Comparison of ENCODE assay signal across 1 cellular context in the genomic region with DNA sequence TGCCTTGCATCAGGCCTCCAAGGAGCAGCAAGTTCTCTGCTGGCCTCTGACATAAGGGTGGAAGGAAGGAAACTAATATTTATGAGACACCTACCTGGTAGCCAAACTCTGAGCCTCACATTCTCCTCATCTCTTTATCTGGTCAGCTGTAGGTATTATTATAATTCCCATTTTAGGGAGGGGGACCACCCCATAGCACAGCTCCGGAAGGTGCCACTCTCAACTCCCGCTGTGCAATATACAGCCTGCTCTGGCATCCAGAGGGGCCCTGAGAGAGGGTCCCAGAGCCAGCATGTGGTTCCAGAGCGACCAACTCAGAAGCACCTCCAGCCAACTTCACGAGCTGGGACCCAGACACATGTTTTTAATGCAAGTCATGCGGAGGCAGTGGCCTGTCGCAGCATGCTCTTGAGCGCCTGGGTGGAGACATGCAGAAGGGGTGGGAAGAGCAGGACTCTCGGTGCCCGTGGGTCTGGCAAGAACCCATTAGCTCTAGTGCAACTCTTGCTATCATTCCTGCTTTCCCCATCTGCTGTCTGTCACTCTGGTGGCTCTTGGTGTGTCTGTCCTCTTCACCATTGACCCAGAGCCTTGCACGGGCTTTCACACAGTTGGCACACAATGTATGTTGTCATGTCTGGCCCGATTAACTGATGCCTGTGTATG.
TF ChIP-seq lines count a peak whose summit lies in the region.

No MANE protein-coding gene starts in this region.

TF ChIP-seq in K562, 482 proteins besides CTCF, POLR2A, EP300 and RAD21 (continued from another document and continues in another):
- no peak for TF ChIP-seq POLR2AphosphoS2 (IDR thresholded peaks at IDR 0.05; ENCODE audit: low read length)
- no peak for TF ChIP-seq CREB1 (IDR thresholded peaks at IDR 0.05)
- no peak for TF ChIP-seq CREB1 (CRISPR knock-in tag; IDR thresholded peaks at IDR 0.05)
- no peak for TF ChIP-seq ETV1 (tag; conservative IDR thresholded peaks at IDR 0.05; ENCODE audit: low read depth)
- TF ChIP-seq GATA2 (CRISPR knock-in tag; IDR thresholded peaks at IDR 0.05), result no peak
- no peak for TF ChIP-seq ZNF398 (CRISPR knock-in tag; IDR thresholded peaks at IDR 0.05)
- no peak; the same call in 1 of the 2 replicates for TF ChIP-seq RB1 (IDR thresholded peaks at IDR 0.05; ENCODE audit: low read depth)
- no peak for TF ChIP-seq TCFL5 (CRISPR knock-in tag; conservative IDR thresholded peaks at IDR 0.05)
- no peak for TF ChIP-seq CHD1 (IDR thresholded peaks at IDR 0.05; ENCODE audit: low read length)
- no peak for TF ChIP-seq SPI1 (IDR thresholded peaks at IDR 0.05; ENCODE audit: borderline replicate concordance, low read depth, low read length)
- no peak for TF ChIP-seq SIX5 (IDR thresholded peaks at IDR 0.05; ENCODE audit: borderline replicate concordance in 1 of 2, insufficient read depth in 1 of 2, low read depth in 1 of 2, low read length in 2 of 2)
- TF ChIP-seq CAMTA2 (CRISPR knock-in tag; conservative IDR thresholded peaks at IDR 0.05), result no peak
- no peak for TF ChIP-seq E2F4 (CRISPR knock-in tag; IDR thresholded peaks at IDR 0.05; ENCODE audit: low read depth)
- no peak for TF ChIP-seq SRSF9 (IDR thresholded peaks at IDR 0.05; ENCODE audit: borderline replicate concordance, low read depth, low read length)
- no peak for TF ChIP-seq RBM14 (IDR thresholded peaks at IDR 0.05; ENCODE audit: borderline replicate concordance, insufficient read depth, low read depth, low read length)
- TF ChIP-seq HNRNPH1 (optimal IDR thresholded peaks at IDR 0.05; ENCODE audit: low read depth, low read length), result no peak
- no peak for TF ChIP-seq LCOR (CRISPR knock-in tag; IDR thresholded peaks at IDR 0.05)
- TF ChIP-seq HOXB6 (CRISPR knock-in tag; IDR thresholded peaks at IDR 0.05; ENCODE audit: borderline replicate concordance), result no peak
- no peak for TF ChIP-seq TSC22D4 (tag; IDR thresholded peaks at IDR 0.05)
- no peak for TF ChIP-seq NELFE (IDR thresholded peaks at IDR 0.05; ENCODE audit: insufficient read depth, insufficient read length)
- TF ChIP-seq TEAD1 (CRISPR knock-in tag; IDR thresholded peaks at IDR 0.05), result no peak; a peak in 1 of 4 replicates
- no peak for TF ChIP-seq MED1 (CRISPR knock-in tag; IDR thresholded peaks at IDR 0.05; ENCODE audit: borderline replicate concordance)
- TF ChIP-seq MYBL2 (IDR thresholded peaks at IDR 0.05; ENCODE audit: low read depth), result no peak
- TF ChIP-seq MYBL2 (CRISPR knock-in tag; IDR thresholded peaks at IDR 0.05; ENCODE audit: borderline replicate concordance), result no peak
- TF ChIP-seq, protein P1, sequence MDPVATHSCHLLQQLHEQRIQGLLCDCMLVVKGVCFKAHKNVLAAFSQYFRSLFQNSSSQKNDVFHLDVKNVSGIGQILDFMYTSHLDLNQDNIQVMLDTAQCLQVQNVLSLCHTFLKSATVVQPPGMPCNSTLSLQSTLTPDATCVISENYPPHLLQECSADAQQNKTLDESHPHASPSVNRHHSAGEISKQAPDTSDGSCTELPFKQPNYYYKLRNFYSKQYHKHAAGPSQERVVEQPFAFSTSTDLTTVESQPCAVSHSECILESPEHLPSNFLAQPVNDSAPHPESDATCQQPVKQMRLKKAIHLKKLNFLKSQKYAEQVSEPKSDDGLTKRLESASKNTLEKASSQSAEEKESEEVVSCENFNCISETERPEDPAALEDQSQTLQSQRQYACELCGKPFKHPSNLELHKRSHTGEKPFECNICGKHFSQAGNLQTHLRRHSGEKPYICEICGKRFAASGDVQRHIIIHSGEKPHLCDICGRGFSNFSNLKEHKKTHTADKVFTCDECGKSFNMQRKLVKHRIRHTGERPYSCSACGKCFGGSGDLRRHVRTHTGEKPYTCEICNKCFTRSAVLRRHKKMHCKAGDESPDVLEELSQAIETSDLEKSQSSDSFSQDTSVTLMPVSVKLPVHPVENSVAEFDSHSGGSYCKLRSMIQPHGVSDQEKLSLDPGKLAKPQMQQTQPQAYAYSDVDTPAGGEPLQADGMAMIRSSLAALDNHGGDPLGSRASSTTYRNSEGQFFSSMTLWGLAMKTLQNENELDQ (CRISPR knock-in tag; IDR thresholded peaks at IDR 0.05; ENCODE audit: borderline replicate concordance), result no peak
- peak; percentile 46 for TF ChIP-seq SMAD4 (CRISPR knock-in tag; conservative IDR thresholded peaks at IDR 0.05)
- TF ChIP-seq EGR1 (conservative IDR thresholded peaks at IDR 0.05), result peak; percentile 48; the same call in 1 of the 2 replicates
- TF ChIP-seq RBM25 (IDR thresholded peaks at IDR 0.05; ENCODE audit: low read depth, low read length, severe bottlenecking), result no peak
- TF ChIP-seq MCM7 (IDR thresholded peaks at IDR 0.05), result no peak
- TF ChIP-seq RBM34 (IDR thresholded peaks at IDR 0.05; ENCODE audit: borderline replicate concordance, insufficient read depth, low read length), result no peak
- no peak for TF ChIP-seq PHF20 (IDR thresholded peaks at IDR 0.05; ENCODE audit: partially characterized antibody)
- TF ChIP-seq IRF9 (tag; IDR thresholded peaks at IDR 0.05), result no peak
- no peak for TF ChIP-seq XRCC4 (IDR thresholded peaks at IDR 0.05; ENCODE audit: extremely low read depth, insufficient read depth, insufficient read length)
- no peak for TF ChIP-seq HNRNPUL1 (IDR thresholded peaks at IDR 0.05; ENCODE audit: low read length)
- TF ChIP-seq ESRRB (CRISPR knock-in tag; IDR thresholded peaks at IDR 0.05; ENCODE audit: borderline replicate concordance), result no peak
- no peak for TF ChIP-seq PRPF4 (IDR thresholded peaks at IDR 0.05; ENCODE audit: insufficient read depth, low read depth, low read length, poor library complexity, severe bottlenecking)
- no peak for TF ChIP-seq SUPT5H (IDR thresholded peaks at IDR 0.05)
- no peak for TF ChIP-seq KLF1 (tag; IDR thresholded peaks at IDR 0.05)
- TF ChIP-seq TARDBP (IDR thresholded peaks at IDR 0.05), result no peak
- no peak for TF ChIP-seq CEBPG (CRISPR knock-in tag; IDR thresholded peaks at IDR 0.05)
- TF ChIP-seq CEBPG (tag; conservative IDR thresholded peaks at IDR 0.05 in 1 of 2, IDR thresholded peaks at IDR 0.05 in 1 of 2), result no peak
- no peak for TF ChIP-seq GATAD2B (IDR thresholded peaks at IDR 0.05; ENCODE audit: borderline replicate concordance)
- no peak for TF ChIP-seq ZNF146 (CRISPR knock-in tag; IDR thresholded peaks at IDR 0.05; ENCODE audit: unreplicated experiment)
- no peak; the same call in 1 of the 2 replicates for TF ChIP-seq MTA3 (IDR thresholded peaks at IDR 0.05; ENCODE audit: borderline replicate concordance)
- TF ChIP-seq PURB (CRISPR knock-in tag; IDR thresholded peaks at IDR 0.05; ENCODE audit: low read depth), result no peak
- no peak for TF ChIP-seq PREB (CRISPR knock-in tag; IDR thresholded peaks at IDR 0.05)
- no peak for TF ChIP-seq ETS2 (tag; IDR thresholded peaks at IDR 0.05; ENCODE audit: borderline replicate concordance, poor library complexity, severe bottlenecking)
- no peak for TF ChIP-seq CHCHD3 (CRISPR knock-in tag; IDR thresholded peaks at IDR 0.05)
- TF ChIP-seq ZNF79 (CRISPR knock-in tag; IDR thresholded peaks at IDR 0.05; ENCODE audit: low read depth), result no peak
- TF ChIP-seq BRF1 (IDR thresholded peaks at IDR 0.05; ENCODE audit: borderline replicate concordance, extremely low read depth, insufficient read length), result no peak
- TF ChIP-seq THAP7 (CRISPR knock-in tag; IDR thresholded peaks at IDR 0.05), result no peak
- no peak for TF ChIP-seq YBX1 (IDR thresholded peaks at IDR 0.05)
- TF ChIP-seq EP400 (IDR thresholded peaks at IDR 0.05), result peak; percentile 68; the same call in 1 of the 2 replicates
- TF ChIP-seq CBX2 (IDR thresholded peaks at IDR 0.05; ENCODE audit: insufficient read depth, low read length, poor library complexity, severe bottlenecking), result no peak
- no peak for TF ChIP-seq HES1 (IDR thresholded peaks at IDR 0.05; ENCODE audit: low read depth)
- no peak for TF ChIP-seq ZC3H4 (CRISPR knock-in tag; IDR thresholded peaks at IDR 0.05; ENCODE audit: borderline replicate concordance)
- no peak for TF ChIP-seq GABPB2 (CRISPR knock-in tag; conservative IDR thresholded peaks at IDR 0.05)
- TF ChIP-seq, protein P2, sequence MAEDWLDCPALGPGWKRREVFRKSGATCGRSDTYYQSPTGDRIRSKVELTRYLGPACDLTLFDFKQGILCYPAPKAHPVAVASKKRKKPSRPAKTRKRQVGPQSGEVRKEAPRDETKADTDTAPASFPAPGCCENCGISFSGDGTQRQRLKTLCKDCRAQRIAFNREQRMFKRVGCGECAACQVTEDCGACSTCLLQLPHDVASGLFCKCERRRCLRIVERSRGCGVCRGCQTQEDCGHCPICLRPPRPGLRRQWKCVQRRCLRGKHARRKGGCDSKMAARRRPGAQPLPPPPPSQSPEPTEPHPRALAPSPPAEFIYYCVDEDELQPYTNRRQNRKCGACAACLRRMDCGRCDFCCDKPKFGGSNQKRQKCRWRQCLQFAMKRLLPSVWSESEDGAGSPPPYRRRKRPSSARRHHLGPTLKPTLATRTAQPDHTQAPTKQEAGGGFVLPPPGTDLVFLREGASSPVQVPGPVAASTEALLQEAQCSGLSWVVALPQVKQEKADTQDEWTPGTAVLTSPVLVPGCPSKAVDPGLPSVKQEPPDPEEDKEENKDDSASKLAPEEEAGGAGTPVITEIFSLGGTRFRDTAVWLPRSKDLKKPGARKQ (CRISPR knock-in tag; IDR thresholded peaks at IDR 0.05), result no peak
- TF ChIP-seq ZNF77 (CRISPR knock-in tag; IDR thresholded peaks at IDR 0.05), result no peak
- TF ChIP-seq TAL1 (IDR thresholded peaks at IDR 0.05), result no peak
- TF ChIP-seq CHD2 (IDR thresholded peaks at IDR 0.05; ENCODE audit: low read depth, low read length), result no peak
- TF ChIP-seq ZNF655 (CRISPR knock-in tag; IDR thresholded peaks at IDR 0.05), result no peak
- TF ChIP-seq ZNF780A (CRISPR knock-in tag; IDR thresholded peaks at IDR 0.05), result no peak
- TF ChIP-seq POLR2AphosphoS5 (IDR thresholded peaks at IDR 0.05; ENCODE audit: control insufficient read depth, insufficient read depth, low read depth, low read length), result no peak
- no peak for TF ChIP-seq ZNF444 (CRISPR knock-in tag; IDR thresholded peaks at IDR 0.05)
- TF ChIP-seq HEY1 (CRISPR knock-in tag; IDR thresholded peaks at IDR 0.05; ENCODE audit: borderline replicate concordance), result no peak
